ENCODE assay signal across 1 cellular context in the genomic region with DNA sequence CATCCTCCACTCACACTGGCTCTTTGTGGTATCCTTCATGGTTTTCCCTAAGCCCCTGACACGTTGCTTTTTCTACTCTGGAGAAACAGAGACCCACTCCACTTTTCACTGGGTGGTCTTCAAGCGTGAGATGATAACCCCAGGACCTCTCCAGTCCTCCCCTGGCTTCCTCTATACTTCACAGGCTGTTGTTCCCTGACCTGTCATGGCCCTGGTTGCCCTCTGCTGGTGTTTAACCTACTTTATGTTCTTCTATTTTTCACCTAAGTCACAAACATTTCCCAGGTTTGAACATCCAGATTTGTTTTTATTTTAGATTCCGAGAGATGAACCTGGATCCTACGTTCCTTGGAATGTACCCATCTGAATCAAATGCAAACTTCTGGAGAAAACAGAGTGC.
TF ChIP-seq lines count a peak whose summit lies in the region.

No MANE protein-coding gene starts in this region.

TF ChIP-seq in GM12878, 131 proteins besides CTCF, POLR2A, EP300 and RAD21 (continued from another document):
- TF ChIP-seq, protein P1, sequence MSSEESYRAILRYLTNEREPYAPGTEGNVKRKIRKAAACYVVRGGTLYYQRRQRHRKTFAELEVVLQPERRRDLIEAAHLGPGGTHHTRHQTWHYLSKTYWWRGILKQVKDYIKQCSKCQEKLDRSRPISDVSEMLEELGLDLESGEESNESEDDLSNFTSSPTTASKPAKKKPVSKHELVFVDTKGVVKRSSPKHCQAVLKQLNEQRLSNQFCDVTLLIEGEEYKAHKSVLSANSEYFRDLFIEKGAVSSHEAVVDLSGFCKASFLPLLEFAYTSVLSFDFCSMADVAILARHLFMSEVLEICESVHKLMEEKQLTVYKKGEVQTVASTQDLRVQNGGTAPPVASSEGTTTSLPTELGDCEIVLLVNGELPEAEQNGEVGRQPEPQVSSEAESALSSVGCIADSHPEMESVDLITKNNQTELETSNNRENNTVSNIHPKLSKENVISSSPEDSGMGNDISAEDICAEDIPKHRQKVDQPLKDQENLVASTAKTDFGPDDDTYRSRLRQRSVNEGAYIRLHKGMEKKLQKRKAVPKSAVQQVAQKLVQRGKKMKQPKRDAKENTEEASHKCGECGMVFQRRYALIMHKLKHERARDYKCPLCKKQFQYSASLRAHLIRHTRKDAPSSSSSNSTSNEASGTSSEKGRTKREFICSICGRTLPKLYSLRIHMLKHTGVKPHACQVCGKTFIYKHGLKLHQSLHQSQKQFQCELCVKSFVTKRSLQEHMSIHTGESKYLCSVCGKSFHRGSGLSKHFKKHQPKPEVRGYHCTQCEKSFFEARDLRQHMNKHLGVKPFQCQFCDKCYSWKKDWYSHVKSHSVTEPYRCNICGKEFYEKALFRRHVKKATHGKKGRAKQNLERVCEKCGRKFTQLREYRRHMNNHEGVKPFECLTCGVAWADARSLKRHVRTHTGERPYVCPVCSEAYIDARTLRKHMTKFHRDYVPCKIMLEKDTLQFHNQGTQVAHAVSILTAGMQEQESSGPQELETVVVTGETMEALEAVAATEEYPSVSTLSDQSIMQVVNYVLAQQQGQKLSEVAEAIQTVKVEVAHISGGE (CRISPR knock-in tag; IDR thresholded peaks at IDR 0.05) = no peak
- TF ChIP-seq EZH2 (IDR thresholded peaks at IDR 0.05; ENCODE audit: borderline replicate concordance, control insufficient read depth, low read depth, low read length) (no peak), NBN (IDR thresholded peaks at IDR 0.05) (no peak), SP1 (IDR thresholded peaks at IDR 0.05; ENCODE audit: low read depth, low read length) (no peak), DPF2 (IDR thresholded peaks at IDR 0.05) (no peak)
